ENCODE assay signal across 8 cellular contexts in genomic region chr2:74179063-74179865, GRCh38. TPM values are rescaled to one million over a fixed set of nuclear protein-coding genes. Genes with fewer than 3 reads are reported as not detected.
DNase-seq lines count a peak whose midpoint lies in the region; ATAC-seq and TF ChIP-seq lines count a peak whose summit lies in the region.

No MANE protein-coding gene starts in this region.

- H3K9me3 Mint-ChIP-seq in T-helper 1 cell treated with Interleukin-12 subunit alpha and Interleukin-12 subunit beta and Interleukin-4 antibody, amounts not matched to agents 30 μg/mL and 1 μg/mL, for 36 hours = no peaks in the 10 kb centered on the region

- no peak for DNase-seq in T-helper 1 cell
- no peak for DNase-seq in adipocyte (ENCODE audit: low read depth)
- no peak for DNase-seq in kidney epithelial cell (ENCODE audit: low read depth)
- DNase-seq in tibial nerve (ENCODE audit: low spot score in 2 of 2) = no peak
- no peak for DNase-seq in GM10248 (ENCODE audit: extremely low spot score)
- no peak for DNase-seq in AG20443 (ENCODE audit: low spot score)

- H3K4me3 ChIP-seq in adipocyte (ENCODE audit: low read length) (peak overlapping the region; percentile 85), kidney epithelial cell (ENCODE audit: low read depth, low read length) (peak overlapping the region; percentile 49), tibial nerve (peak overlapping the region; percentile 78 to 99 (median 96))

- H3K36me3 Mint-ChIP-seq in T-helper 1 cell treated with Interleukin-12 subunit alpha and Interleukin-12 subunit beta and Interleukin-4 antibody, amounts not matched to agents 30 μg/mL and 1 μg/mL, for 36 hours (ENCODE audit: low read depth) = peaks cover 24% of the 10 kb centered on the region

- peak overlapping the region; percentile 87 for H3K27ac Mint-ChIP-seq in T-helper 1 cell treated with Interleukin-12 subunit alpha and Interleukin-12 subunit beta and Interleukin-4 antibody, amounts not matched to agents 30 μg/mL and 1 μg/mL, for 36 hours

- H3K36me3 ChIP-seq in adipocyte (ENCODE audit: control insufficient read depth, insufficient read depth, low read length, severe bottlenecking) = no peaks in the 10 kb centered on the region
- no peaks in the 10 kb centered on the region for H3K36me3 ChIP-seq in kidney epithelial cell (ENCODE audit: control insufficient read depth, insufficient read depth, low read length)
- no peaks in the 10 kb centered on the region for H3K36me3 ChIP-seq in tibial nerve

- H3K27me3 Mint-ChIP-seq in T-helper 1 cell treated with Interleukin-12 subunit alpha and Interleukin-12 subunit beta and Interleukin-4 antibody, amounts not matched to agents 30 μg/mL and 1 μg/mL, for 36 hours (ENCODE audit: low read depth) = no peaks in the 10 kb centered on the region

- POLR2A ChIA-PET in GM10248 (lab: Yijun Ruan, JAX) = interaction anchor here (0.7 to 1.7 kb wide), 8 partner anchors 10 to 147 kb away, joined by 3 to 26 read pairs (median 4); partner anchors contain the start of gene MTHFD2

- H3K4me1 Mint-ChIP-seq in T-helper 1 cell treated with Interleukin-12 subunit alpha and Interleukin-12 subunit beta and Interleukin-4 antibody, amounts not matched to agents 30 μg/mL and 1 μg/mL, for 36 hours (ENCODE audit: low read depth) = peaks cover 41% of the 10 kb centered on the region

- H3K27ac ChIP-seq in tibial nerve = peak overlapping the region in 3 of 4 donors; percentile 88 to 99 (median 93)

- 53 to 54% methylated on average over 25 of the region's 25 CpGs for WGBS in tibial nerve, 2 donors

- TF ChIP-seq EP300 in tibial nerve (IDR thresholded peaks at IDR 0.05) = no peak

- H3K9ac ChIP-seq in adipocyte (ENCODE audit: low read length) = peak overlapping the region; percentile 95

- ATAC-seq in HG03175 (IDR thresholded peaks at IDR 0.05; ENCODE audit: unreplicated experiment) = peak; percentile 18

- TF ChIP-seq CTCF in kidney epithelial cell (IDR thresholded peaks at IDR 0.05; ENCODE audit: insufficient read depth, low read length, poor library complexity, severe bottlenecking) (peak; percentile 26), tibial nerve (IDR thresholded peaks at IDR 0.05) (peak in 3 of 5 experiments; percentile 9 to 37 (median 35)), GM10248 (IDR thresholded peaks at IDR 0.05; ENCODE audit: control extremely low read depth, extremely low read depth, low read depth, missing control alignments) (no peak)

- CTCF ChIA-PET in GM10248 (lab: Yijun Ruan, JAX) = interaction anchor here (1.1 to 5.6 kb wide), 11 partner anchors 11 to 357 kb away, joined by 3 to 75 read pairs (median 5); partner anchors contain the start of genes BOLA3 and MTHFD2

- TF ChIP-seq POLR2A in tibial nerve (IDR thresholded peaks at IDR 0.05) = no peak

- peak overlapping the region; percentile 86 for H3K4me3 Mint-ChIP-seq in T-helper 1 cell treated with Interleukin-12 subunit alpha and Interleukin-12 subunit beta and Interleukin-4 antibody, amounts not matched to agents 30 μg/mL and 1 μg/mL, for 36 hours

- H3K27me3 ChIP-seq in adipocyte (replicated peaks; ENCODE audit: control insufficient read depth, insufficient read depth, low read length) = no peaks in the 10 kb centered on the region
- H3K27me3 ChIP-seq in kidney epithelial cell (ENCODE audit: control insufficient read depth, insufficient read depth, low read length) = no peaks in the 10 kb centered on the region
- no peaks in the 10 kb centered on the region for H3K27me3 ChIP-seq in tibial nerve

- peaks cover 17% of the 10 kb centered on the region for H3K4me1 ChIP-seq in adipocyte (ENCODE audit: control insufficient read depth, insufficient read depth, low read length)
- peaks cover 0 to 37% (median 19%) of the 10 kb centered on the region in 4 donors for H3K4me1 ChIP-seq in tibial nerve

- no peaks in the 10 kb centered on the region for H3K9me3 ChIP-seq in adipocyte (ENCODE audit: control insufficient read depth, low read length)
- no peaks in the 10 kb centered on the region for H3K9me3 ChIP-seq in tibial nerve

RNA-seq across cellular contexts. Expression of gene MOB1A, which starts 0.6 kb away (rescaled TPM):
- total RNA-seq in kidney epithelial cell (102 and 120 TPM in 2 replicates), tibial nerve (10 to 100 TPM; 55.3 to 69.9 (median 60.2) TPM)

RNA-seq across cellular contexts. Expression of gene MTHFD2, which starts 19.2 kb away (rescaled TPM):
- 157 and 173 TPM in 2 replicates for total RNA-seq in kidney epithelial cell
- total RNA-seq in tibial nerve = 10 to 100 TPM; 13.2 to 57.7 (median 25.7) TPM

RNA-seq across cellular contexts. Expression of gene BOLA3, which starts 31.6 kb away (rescaled TPM):
- total RNA-seq in kidney epithelial cell = 62.0 and 78.8 TPM in 2 replicates
- 10 to 100 TPM; 23.2 to 39.5 (median 25.8) TPM for total RNA-seq in tibial nerve
